ENCODE assay signal across 27 cellular contexts in genomic region chr11:75859614-75860013, GRCh38.
"Had no signal": no experiment of that assay in that cellular context is flagged by ENCODE, and none has a peak within 500 bp of the region (broad histone marks: within the 10 kb centered on the region; RNA-seq: fewer than 3 reads in every experiment).

No MANE protein-coding gene starts in this region.

- FAIRE-seq: urothelium cell line had no signal

- ATAC-seq: stimulated activated effector memory CD8-positive, alpha-beta T cell treated with anti-CD3 and anti-CD28 coated beads, Interleukin-12 subunit alpha, Interleukin-12 subunit beta, amount 100 ng/mL, for 72 hours; stimulated activated memory B cell treated with anti-CD40 and anti-IgM and Interleukin-4, amounts not matched to agents 10 μg/mL and 1 μg/mL and 100 μg/mL, for 72 hours; stimulated activated naive B cell treated with anti-CD40 and anti-IgM and Interleukin-4, amounts not matched to agents 10 μg/mL and 1 μg/mL and 100 μg/mL, for 72 hours; stimulated activated naive CD8-positive, alpha-beta T cell treated with anti-CD3 and anti-CD28 coated beads, Interleukin-15, amount 100 ng/mL, for 72 hours; stimulated activated naive CD8-positive, alpha-beta T cell treated with anti-CD3 and anti-CD28 coated beads, Interleukin-15, Interleukin-2, amounts not matched to agents 100 U/mL and 50 U/mL, for 24 hours; upper lobe of right lung had no signal

- H3K4me3 ChIP-seq: stomach, suprapubic skin, testis, thoracic aorta, thyroid gland, tibial artery, tibial nerve, transverse colon, upper lobe of left lung, upper lobe of right lung, uterus, vagina had no signal

- H3K27me3 ChIP-seq: stomach, suprapubic skin, testis, thyroid gland, tibial artery, tibial nerve, transverse colon, upper lobe of left lung, upper lobe of right lung, uterus, vagina had no signal

- DNase-seq: stimulated activated CD4-positive, alpha-beta T cell treated with anti-CD3 and anti-CD28 coated beads, Interleukin-2, amount 100 ng/mL, for 48 hours; stimulated activated CD4-positive, alpha-beta T cell treated with anti-CD3 and anti-CD28 coated beads, Interleukin-4, amount 100 ng/mL, for 1 hour; stimulated activated CD4-positive, alpha-beta T cell treated with anti-CD3 and anti-CD28 coated beads, Interleukin-4, amount 100 ng/mL, for 24 hours; stimulated activated CD4-positive, alpha-beta T cell treated with anti-CD3 and anti-CD28 coated beads, Interleukin-4, amount 100 ng/mL, for 4 hours; stimulated activated CD8-positive, alpha-beta memory T cell treated with anti-CD3 and anti-CD28 coated beads, Interleukin-4, amount 100 ng/mL, for 48 hours; stimulated activated naive B cell treated with anti-CD40 and anti-IgM and Interleukin-4, amounts not matched to agents 10 μg/mL and 1 μg/mL and 100 μg/mL, for 72 hours; stimulated activated naive CD4-positive, alpha-beta T cell; stimulated activated naive CD4-positive, alpha-beta T cell treated with Interleukin-2 at 50 U/mL for 16 hours; stimulated activated naive CD8-positive, alpha-beta T cell treated with anti-CD3 and anti-CD28 coated beads, Interleukin-15, amount 100 ng/mL, for 72 hours; stimulated activated naive CD8-positive, alpha-beta T cell treated with anti-CD3 and anti-CD28 coated beads, Interleukin-15, Interleukin-2, amounts not matched to agents 100 U/mL and 50 U/mL, for 24 hours; stomach; substantia nigra; testis; tibial artery; transverse colon; trophoblast cell; upper lobe of left lung; upper lobe of right lung; uterus had no signal

- H3K27ac ChIP-seq: stomach, suprapubic skin, testis, thoracic aorta, tibial artery, tibial nerve, transverse colon, uterus, vagina had no signal

- H3K9me3 ChIP-seq: stomach, suprapubic skin, testis, thoracic aorta, thyroid gland, tibial artery, tibial nerve, transverse colon, upper lobe of left lung, upper lobe of right lung, uterus, vagina had no signal

- H3K4me1 ChIP-seq: testis had no signal

- H3K36me3 ChIP-seq: suprapubic skin, thyroid gland, transverse colon, upper lobe of left lung, upper lobe of right lung, uterus, vagina had no signal
